9 cellular contexts compared by ENCODE assay signal in genomic region chr22:22579869-22580604, GRCh38. TPM values are rescaled to one million over a fixed set of nuclear protein-coding genes. Genes with fewer than 3 reads are reported as not detected.
"Had no signal": no experiment of that assay in that cellular context is flagged by ENCODE, and none has a peak within 500 bp of the region (broad histone marks: within the 10 kb centered on the region; RNA-seq: fewer than 3 reads in every experiment).

No MANE protein-coding gene starts in this region.

- ATAC-seq: GM23338, HepG2 had no signal

- H2AFZ ChIP-seq: GM23338 had no signal

- FAIRE-seq: H1, H54, HepG2 had no signal

- H3K27ac ChIP-seq: HL-60 had no signal

- H3K4me2 ChIP-seq: GM23338 had no signal

- DNase-seq: H9, HCEC 1CT, KG1 had no signal

- H3K4me3 ChIP-seq: GM23338 had no signal

RNA-seq across cellular contexts. Expression of gene PRAME, which starts 21.0 kb away (rescaled TPM):
- total RNA-seq: GM23338 had no signal
- polyA plus RNA-seq: GM23338, IgD-negative memory B cell had no signal

RNA-seq across cellular contexts. Expression of gene ZNF280A, which starts 60.0 kb away (rescaled TPM):
- total RNA-seq: GM23338 had no signal
- polyA plus RNA-seq: GM23338, IgD-negative memory B cell had no signal
